ENCODE assay signal across 22 cellular contexts in genomic region chr7:6197801-6198551, GRCh38.
A peak's percentile ranks its signal among the peaks of the same experiment; 100 is the strongest.
DNase-seq lines count a peak whose midpoint lies in the region; ATAC-seq, FAIRE-seq and TF ChIP-seq lines count a peak whose summit lies in the region.
"Had no signal": no experiment of that assay in that cellular context is flagged by ENCODE, and none has a peak within 500 bp of the region (broad histone marks: within the 10 kb centered on the region; RNA-seq: fewer than 3 reads in every experiment).

No MANE protein-coding gene starts in this region.

- no peaks in the 10 kb centered on the region for H3K9me1 ChIP-seq in K562 (ENCODE audit: control insufficient read depth, insufficient read depth, low read length)

- WGBS in K562 (ENCODE audit: insufficient coverage, low coverage, missing lambda C conversion rate), result 55% methylated on average over 8 of the region's 8 CpGs
- no CpG with 5 or more reads among the region's 8 CpGs for WGBS in trophoblast cell (ENCODE audit: extremely low coverage, insufficient coverage, insufficient read length)

- POLR2A ChIA-PET in K562 (lab: Yijun Ruan, JAX), result no interaction called here

- H3K9me3 ChIP-seq in K562 (replicated peaks; ENCODE audit: control insufficient read depth, insufficient read depth, low read depth, low read length), result no peaks in the 10 kb centered on the region
- H3K9me3 ChIP-seq in neural progenitor cell (ENCODE audit: low read depth), result no peaks in the 10 kb centered on the region
- H3K9me3 ChIP-seq in trophoblast cell (ENCODE audit: insufficient read depth, low read depth, low read length), result no peaks in the 10 kb centered on the region
- H3K9me3 ChIP-seq: A549, SJSA1 had no signal

- no peak for TF ChIP-seq CTCF in GM23338 (conservative IDR thresholded peaks at IDR 0.05; ENCODE audit: low read depth in 2 of 2)
- TF ChIP-seq CTCF in K562 (IDR thresholded peaks at IDR 0.05 in 2 of 3, conservative IDR thresholded peaks at IDR 0.05 in 1 of 3; ENCODE audit: insufficient read depth in 2 of 3, low read depth in 1 of 3, low read length in 3 of 3), result no peak
- TF ChIP-seq CTCF in neural progenitor cell (IDR thresholded peaks at IDR 0.05), result no peak

- H4K91ac ChIP-seq in trophoblast cell (ENCODE audit: low read depth, low read length), result no peak overlapping the region

- no TSS peak for BruUV-seq in K562 (replicated peaks; lab: Mats Ljungman, UMichigan)

- H3K4me1 Mint-ChIP-seq in GM23338, result peaks cover 39% of the 10 kb centered on the region
- peaks cover 8% of the 10 kb centered on the region for H3K4me1 Mint-ChIP-seq in neural progenitor cell
- H3K4me1 Mint-ChIP-seq: B cell, CD14-positive monocyte had no signal

- no peak for TF ChIP-seq POLR2A in K562 (conservative IDR thresholded peaks at IDR 0.05)

- H3K14ac ChIP-seq in trophoblast cell (ENCODE audit: low read length), result no peak overlapping the region

- no peak overlapping the region for H3K4me3 Mint-ChIP-seq in GM23338
- no peak overlapping the region for H3K4me3 Mint-ChIP-seq in neural progenitor cell
- H3K4me3 Mint-ChIP-seq: B cell, CD14-positive monocyte, HFFc6 had no signal

- H2BK5ac ChIP-seq in trophoblast cell (ENCODE audit: low read depth, low read length, poor library complexity), result no peak overlapping the region

- no peak overlapping the region for H4K8ac ChIP-seq in trophoblast cell (ENCODE audit: low read depth, low read length)

- no peak for TF ChIP-seq RAD21 in K562 (CRISPR knock-in tag; conservative IDR thresholded peaks at IDR 0.05 in 1 of 2, IDR thresholded peaks at IDR 0.05 in 1 of 2)

- H3K27me3 Mint-ChIP-seq in GM23338 (ENCODE audit: insufficient read depth, low read depth, poor library complexity) (peaks cover 5% of the 10 kb centered on the region), neural progenitor cell (ENCODE audit: insufficient read depth, low read depth) (no peaks in the 10 kb centered on the region)

- intact Hi-C loops in K562 (cut with micrococcal nuclease), result no loop called here

- no peak overlapping the region for H2AK5ac ChIP-seq in trophoblast cell (ENCODE audit: low read length)

- H2BK120ac ChIP-seq in trophoblast cell (ENCODE audit: insufficient read depth, low read length, poor library complexity), result no peak overlapping the region

- H2AFZ ChIP-seq in GM23338 (no peak overlapping the region), K562 (ENCODE audit: low read depth, low read length) (no peak overlapping the region), neural progenitor cell (replicated peaks) (no peak overlapping the region), trophoblast cell (ENCODE audit: insufficient read depth, low read length, poor library complexity) (no peak overlapping the region)

- no peaks in the 10 kb centered on the region for H3K36me3 Mint-ChIP-seq in GM23338 (ENCODE audit: low read depth)
- peaks cover 3% of the 10 kb centered on the region for H3K36me3 Mint-ChIP-seq in neural progenitor cell
- H3K36me3 Mint-ChIP-seq: CD14-positive monocyte had no signal

- DNase-seq in DMS79 (lab: John Stamatoyannopoulos, UW), result peak; percentile 89
- DNase-seq in GM23338 (ENCODE audit: low spot score), result no peak
- DNase-seq in K562 (ENCODE audit: extremely low read depth in 1 of 4, low spot score in 3 of 4), result no peak
- DNase-seq in neural progenitor cell (ENCODE audit: low spot score), result no peak
- DNase-seq in NCI-H2227 treated with DMSO at 0.1 percent for 48 hours (lab: John Stamatoyannopoulos, UW), result no peak
- no peak for DNase-seq in trophoblast cell
- DNase-seq: EL, GF-D8, HFFc6, MM.1S, NCI-H1092, NCI-H1436 treated with DMSO at 0.1 percent for 48 hours, NCI-H1930, NCI-H446, NCI-H526 had no signal

- H3K4me1 ChIP-seq in GM23338 (ENCODE audit: insufficient read depth), result peaks cover 33% of the 10 kb centered on the region
- H3K4me1 ChIP-seq in K562 (replicated peaks in 1 of 2; ENCODE audit: control insufficient read depth in 2 of 2, insufficient read depth in 2 of 2, low read length in 2 of 2), result peaks cover 0 to 2% of the 10 kb centered on the region in 2 experiments; a peak in 2 of 5 replicates
- H3K4me1 ChIP-seq in neural progenitor cell, result peaks cover 16% of the 10 kb centered on the region
- peaks cover 4 to 9% of the 10 kb centered on the region in 2 experiments for H3K4me1 ChIP-seq in trophoblast cell (ENCODE audit: control insufficient read depth in 1 of 2, insufficient read depth in 2 of 2, low read length in 2 of 2)

- H3K18ac ChIP-seq in trophoblast cell (ENCODE audit: low read length), result no peak overlapping the region

- no peak overlapping the region for H4K12ac ChIP-seq in trophoblast cell (ENCODE audit: low read depth, low read length)

- H4K20me1 ChIP-seq in GM23338 (replicated peaks; ENCODE audit: insufficient read depth) (no peaks in the 10 kb centered on the region), K562 (replicated peaks; ENCODE audit: control insufficient read depth, insufficient read depth, low read length) (peaks cover 9% of the 10 kb centered on the region; the same call in 1 of the 2 replicates), neural progenitor cell (ENCODE audit: low read depth) (no peaks in the 10 kb centered on the region)

- no peaks in the 10 kb centered on the region for H3K9me2 ChIP-seq in GM23338 (ENCODE audit: insufficient read depth)

- H3K27me3 ChIP-seq in GM23338 (ENCODE audit: insufficient read depth), result no peaks in the 10 kb centered on the region
- H3K27me3 ChIP-seq in K562 (ENCODE audit: control insufficient read depth in 2 of 2, insufficient read depth in 2 of 2, low read length in 2 of 2), result no peaks in the 10 kb centered on the region
- H3K27me3 ChIP-seq in neural progenitor cell, result no peaks in the 10 kb centered on the region
- no peaks in the 10 kb centered on the region for H3K27me3 ChIP-seq in trophoblast cell (ENCODE audit: insufficient read depth, low read length)
- H3K27me3 ChIP-seq: SJSA1 had no signal

- in situ Hi-C loops in K562 (cut with MboI), result no loop called here

- H3K27ac ChIP-seq in GM23338 (ENCODE audit: low read depth) (peak overlapping the region; percentile 86), K562 (ENCODE audit: extremely low read depth, low read depth, low read length) (no peak overlapping the region), neural progenitor cell (no peak overlapping the region), trophoblast cell (ENCODE audit: low read depth, low read length) (no peak overlapping the region)
- H3K27ac ChIP-seq: A549, SJSA1 had no signal

- H3K36me3 ChIP-seq in GM23338 (ENCODE audit: insufficient read depth) (no peaks in the 10 kb centered on the region), K562 (ENCODE audit: control insufficient read depth, insufficient read depth, low read length) (no peaks in the 10 kb centered on the region), neural progenitor cell (no peaks in the 10 kb centered on the region), trophoblast cell (ENCODE audit: control insufficient read depth in 1 of 2, insufficient read depth in 2 of 2, low read length in 2 of 2) (no peaks in the 10 kb centered on the region)

- TF ChIP-seq EP300 in K562 (IDR thresholded peaks at IDR 0.05; ENCODE audit: low read length), result no peak

- ATAC-seq in GM23338 (peak; percentile 21; the same call in 1 of the 3 replicates), K562 (no peak), HG02759 (IDR thresholded peaks at IDR 0.05; ENCODE audit: unreplicated experiment) (no peak)
- ATAC-seq: A549 had no signal

- no peak overlapping the region for H2BK12ac ChIP-seq in trophoblast cell (ENCODE audit: low read length)

- H3K79me1 ChIP-seq in trophoblast cell (ENCODE audit: low read length), result no peaks in the 10 kb centered on the region

- H3K4ac ChIP-seq in trophoblast cell (ENCODE audit: low read depth, low read length), result no peak overlapping the region

- no peaks in the 10 kb centered on the region for H3K9me3 Mint-ChIP-seq in GM23338
- H3K9me3 Mint-ChIP-seq in neural progenitor cell, result no peaks in the 10 kb centered on the region
- H3K9me3 Mint-ChIP-seq: CD14-positive monocyte, HFFc6 had no signal

- H3K23ac ChIP-seq in trophoblast cell (ENCODE audit: low read length), result no peak overlapping the region

- H3K4me3 ChIP-seq in GM23338 (no peak overlapping the region), K562 (no peak overlapping the region), neural progenitor cell (no peak overlapping the region), trophoblast cell (ENCODE audit: low read depth, low read length) (no peak overlapping the region)
- H3K4me3 ChIP-seq: A549, SJSA1 had no signal

- H3F3A ChIP-seq in GM23338 (replicated peaks; ENCODE audit: low read depth) (no peaks in the 10 kb centered on the region), neural progenitor cell (ENCODE audit: low read depth) (no peaks in the 10 kb centered on the region)

- CTCF ChIA-PET in K562 (lab: Yijun Ruan, JAX; ENCODE audit: low intra/inter-chr PET ratio), result no interaction called here

- no peak overlapping the region for H3K9ac ChIP-seq in K562 (ENCODE audit: insufficient read depth in 1 of 2, low read depth in 2 of 2, low read length in 2 of 2)
- H3K9ac ChIP-seq in neural progenitor cell, result no peak overlapping the region
- H3K9ac ChIP-seq in trophoblast cell (ENCODE audit: low read length), result no peak overlapping the region

- peak overlapping the region; percentile 29 for H3K4me2 ChIP-seq in GM23338
- no peak overlapping the region for H3K4me2 ChIP-seq in K562 (ENCODE audit: insufficient read depth, low read length)
- H3K4me2 ChIP-seq in neural progenitor cell, result peak overlapping the region; percentile 11
- no peak overlapping the region for H3K4me2 ChIP-seq in trophoblast cell (ENCODE audit: low read length)
- H3K4me2 ChIP-seq: A549 had no signal

- H3K79me2 ChIP-seq in GM23338 (replicated peaks; ENCODE audit: insufficient read depth) (peaks cover 22% of the 10 kb centered on the region), K562 (ENCODE audit: control insufficient read depth, insufficient read depth, low read length) (peaks cover 14% of the 10 kb centered on the region; the same call in 2 of the 3 replicates), neural progenitor cell (ENCODE audit: low read depth) (peaks cover 4% of the 10 kb centered on the region), trophoblast cell (ENCODE audit: control insufficient read depth, insufficient read depth, low read length, poor library complexity) (peaks cover 2% of the 10 kb centered on the region)

- H3K27ac Mint-ChIP-seq in GM23338 (peak overlapping the region; percentile 87), neural progenitor cell (no peak overlapping the region)
- H3K27ac Mint-ChIP-seq: B cell, CD14-positive monocyte had no signal

- FAIRE-seq in K562 (lab: Jason Lieb, UNC), result peak; percentile 57
- FAIRE-seq: A549, H54, RCC 7860 had no signal

TF ChIP-seq in GM23338, 12 proteins besides CTCF, POLR2A, EP300 and RAD21:
- no peak for TF ChIP-seq EZH2phosphoT487 (IDR thresholded peaks at IDR 0.05; ENCODE audit: unreplicated experiment)
- TF ChIP-seq ZNF114 (CRISPR knock-in tag; IDR thresholded peaks at IDR 0.05), result no peak
- TF ChIP-seq JUNB (IDR thresholded peaks at IDR 0.05; ENCODE audit: unreplicated experiment), result no peak
TF ChIP-seq in GM23338: peak in this region for 0.

TF ChIP-seq in K562, 482 proteins besides CTCF, POLR2A, EP300 and RAD21 (continues in another document):
- TF ChIP-seq POLR2H (tag; IDR thresholded peaks at IDR 0.05; ENCODE audit: low read depth) (no peak), BHLHE40 (IDR thresholded peaks at IDR 0.05; ENCODE audit: low read length) (no peak)

Comparison
In these comparisons a context has a peak if more than half of its experiments do, and no peak if none do; other contexts are left out.
1. H3K4me2 ChIP-seq: peak in GM23338 (single experiment) and neural progenitor cell (single experiment); none in K562 (single experiment) and trophoblast cell (single experiment).